25 cellular contexts compared by ENCODE assay signal in genomic region chr5:94266170-94266569, GRCh38.
"Had no signal": no experiment of that assay in that cellular context is flagged by ENCODE, and none has a peak within 500 bp of the region (broad histone marks: within the 10 kb centered on the region; RNA-seq: fewer than 3 reads in every experiment).

No MANE protein-coding gene starts in this region.

- H3K9ac ChIP-seq: parathyroid adenoma had no signal

- H3K36me3 ChIP-seq: gastroesophageal sphincter, heart left ventricle, lower lobe of right lung, uterus had no signal

- H3K4me1 ChIP-seq: gastroesophageal sphincter, heart left ventricle, lower lobe of right lung, parathyroid adenoma, testis, uterus had no signal

- DNase-seq: activated CD4-positive, alpha-beta memory T cell treated with anti-CD3 and anti-CD28 coated beads, Interleukin-2, amount 10 ng/mL, durations not matched to agents 7 days and 5 days; activated CD4-positive, alpha-beta T cell treated with anti-CD3 and anti-CD28 coated beads, Interleukin-2, amount 10 ng/mL, durations not matched to agents 24 days and 14 days; activated effector memory CD4-positive, alpha-beta T cell treated with anti-CD3 and anti-CD28 coated beads, Interleukin-2, amount 50 U/mL, for 16 hours; activated naive CD4-positive, alpha-beta T cell treated with anti-CD3 and anti-CD28 coated beads, Interleukin-2, amount 10 ng/mL, durations not matched to agents 7 days and 5 days; activated T-cell treated with anti-CD3 and anti-CD28 coated beads, Interleukin-2, amount 50 U/mL, for 72 hours; anterior cingulate cortex; caudate nucleus; dermis blood vessel endothelial cell; effector CD8-positive, alpha-beta T cell; heart left ventricle; lower lobe of right lung; mesendoderm; naive B cell; nucleus accumbens; right cardiac atrium; stimulated activated CD4-positive, alpha-beta T cell treated with anti-CD3 and anti-CD28 coated beads, Interleukin-1b, Interleukin-23, amount 100 ng/mL, for 48 hours; testis; uterus had no signal

- H3K4me3 ChIP-seq: gastroesophageal sphincter, heart left ventricle, lower lobe of right lung, skin epidermis, testis, uterus had no signal

- H3K27ac ChIP-seq: gastroesophageal sphincter, heart left ventricle, lower lobe of right lung, parathyroid adenoma, skin epidermis, testis, uterus, VCaP had no signal

- H2AFZ ChIP-seq: parathyroid adenoma had no signal

- H3K79me2 ChIP-seq: parathyroid adenoma had no signal

- H3K9me3 ChIP-seq: gastroesophageal sphincter, lower lobe of right lung, testis, uterus had no signal

- H3K27me3 ChIP-seq: gastroesophageal sphincter, heart left ventricle, testis, uterus had no signal

- ATAC-seq: activated CD4-positive, CD25-positive, alpha-beta regulatory T cell treated with anti-CD3 and anti-CD28 coated beads, Interleukin-2, amount 50 U/mL, for 24 hours; activated T-cell treated with anti-CD3 and anti-CD28 coated beads, Interleukin-2, amount 50 U/mL, for 72 hours; gastroesophageal sphincter; heart left ventricle; left lobe of liver; right cardiac atrium; stimulated activated memory B cell treated with anti-CD40 and anti-IgM and Interleukin-4, amounts not matched to agents 10 μg/mL and 1 μg/mL and 100 μg/mL, for 72 hours had no signal
